In genomic region chr1:109089242-109090015, GRCh38 we compare ENCODE assay signal across 8 cellular contexts. TPM values are rescaled to one million over a fixed set of nuclear protein-coding genes. Genes with fewer than 3 reads are reported as not detected.
DNase-seq lines count a peak whose midpoint lies in the region; ATAC-seq and TF ChIP-seq lines count a peak whose summit lies in the region.

No MANE protein-coding gene starts in this region.

- DNase-seq in COR-L47 (lab: John Stamatoyannopoulos, UW) (peak; percentile 80), HK-2 (ENCODE audit: unreplicated experiment) (peak; percentile 67), PC-3 (peak; percentile 94), body of pancreas (peak; percentile 72 to 85 (median 82)), skeletal muscle cell (ENCODE audit: low read depth) (no peak)

- no peak overlapping the region for H3K27ac ChIP-seq in PC-3 (ENCODE audit: low read length)
- peak overlapping the region in 3 of 4 donors; percentile 91 to 95 (median 91) for H3K27ac ChIP-seq in body of pancreas

- H3K9me3 ChIP-seq in PC-3 (ENCODE audit: low read length), result no peaks in the 10 kb centered on the region
- no peaks in the 10 kb centered on the region for H3K9me3 ChIP-seq in body of pancreas
- no peaks in the 10 kb centered on the region for H3K9me3 ChIP-seq in iPS-15b (ENCODE audit: control insufficient read depth, insufficient read depth, low read length)

- TF ChIP-seq POLR2A in body of pancreas (IDR thresholded peaks at IDR 0.05), result peak in 1 of 3 donors; percentile 8

- H3K36me3 ChIP-seq in PC-3 (ENCODE audit: low read depth, low read length) (peaks cover 4% of the 10 kb centered on the region; the same call in 1 of the 2 replicates), body of pancreas (replicated peaks in 1 of 2; ENCODE audit: insufficient read depth in 1 of 2, low read depth in 2 of 2) (peaks cover 0 to 2% of the 10 kb centered on the region in 2 donors), iPS-15b (ENCODE audit: control insufficient read depth, insufficient read depth, low read length) (peaks cover 4% of the 10 kb centered on the region)

- H3K4me2 ChIP-seq in PC-3 (ENCODE audit: low read length), result peak overlapping the region; percentile 96

- POLR2A ChIA-PET in PC-3 (lab: Charles Lee; ENCODE audit: unreplicated experiment), result interaction anchor here (2.3 kb wide), 1 partner anchor 11 kb away, joined by 7 read pairs; no protein-coding TSS in a partner anchor

- H3K4me3 ChIP-seq in PC-3 (ENCODE audit: low read length), result peak overlapping the region; percentile 89
- H3K4me3 ChIP-seq in body of pancreas, result no peak overlapping the region
- H3K4me3 ChIP-seq in iPS-15b (ENCODE audit: low read depth, low read length), result peak overlapping the region; percentile 77
- H3K4me3 ChIP-seq in skeletal muscle cell (ENCODE audit: low read depth, low read length), result peak overlapping the region; percentile 78

- H3K9me2 ChIP-seq in PC-3 (replicated peaks; ENCODE audit: low read length), result no peaks in the 10 kb centered on the region

- intact Hi-C loops in PC-3 (cut with micrococcal nuclease) (loop anchor here (1.0 kb wide), 2 partner anchors 23 to 174 kb away; a partner anchor contains a TSS), body of pancreas (cut with DNase I) (no loop called here)

- CTCF ChIA-PET in PC-3 (lab: Charles Lee), result interaction anchor here (0.6 to 0.8 kb wide), 3 partner anchors 11 to 112 kb away, joined by 3 to 5 read pairs (median 4); a partner anchor contains a TSS

- H3K9ac ChIP-seq in PC-3 (ENCODE audit: low read length) (peak overlapping the region; percentile 90; the same call in 1 of the 2 replicates), iPS-15b (ENCODE audit: low read depth, low read length) (no peak overlapping the region)

- H3K27me3 ChIP-seq in PC-3 (ENCODE audit: low read length) (no peaks in the 10 kb centered on the region), body of pancreas (peaks cover 0 to 3% of the 10 kb centered on the region in 2 donors), iPS-15b (ENCODE audit: control insufficient read depth, insufficient read depth, low read length) (no peaks in the 10 kb centered on the region)

- TF ChIP-seq CTCF in PC-3 (conservative IDR thresholded peaks at IDR 0.05; ENCODE audit: low read depth, low read length) (peak; percentile 87), body of pancreas (IDR thresholded peaks at IDR 0.05) (peak; percentile 38 to 77 (median 61))

- ATAC-seq in PC-3, result peak; percentile 43
- ATAC-seq in body of pancreas, result peak; percentile 59
- no peak for ATAC-seq in GM18873 (IDR thresholded peaks at IDR 0.05; ENCODE audit: low FRiP score, unreplicated experiment)
- no peak for ATAC-seq in GM18907 (IDR thresholded peaks at IDR 0.05; ENCODE audit: unreplicated experiment)

- no peaks in the 10 kb centered on the region for H3F3A ChIP-seq in PC-3 (ENCODE audit: low read length, unreplicated experiment)

- peaks cover 39% of the 10 kb centered on the region for H3K79me2 ChIP-seq in PC-3 (ENCODE audit: low read length)

- H3K4me1 ChIP-seq in PC-3 (ENCODE audit: insufficient read depth, low read length), result peaks cover 17% of the 10 kb centered on the region
- peaks cover 30% of the 10 kb centered on the region for H3K4me1 ChIP-seq in body of pancreas
- H3K4me1 ChIP-seq in iPS-15b (ENCODE audit: control insufficient read depth, insufficient read depth, low read length), result peaks cover 5% of the 10 kb centered on the region

- H2AFZ ChIP-seq in PC-3 (ENCODE audit: low read length), result peak overlapping the region; percentile 99

- no TSS peak for BruUV-seq in PC-3 (replicated peaks; lab: Mats Ljungman, UMichigan)

- H4K20me1 ChIP-seq in PC-3 (ENCODE audit: low read length), result no peaks in the 10 kb centered on the region

- 55 to 60% methylated on average over 25 to 31 of the region's 31 CpGs for WGBS in body of pancreas, 2 donors

RNA-seq across cellular contexts. Expression of gene TMEM167B, which starts 1.1 kb away (rescaled TPM):
- total RNA-seq in PC-3 (2014; rRNA removed), result 21.0 and 27.7 TPM in 2 replicates
- 10 to 100 TPM in 1 of 2 donors, 1 to 10 TPM in 1; 5.3 to 12.7 TPM for total RNA-seq in body of pancreas

RNA-seq across cellular contexts. Expression of gene TAF13, which starts 13.6 kb away (rescaled TPM):
- total RNA-seq in PC-3 (2014; rRNA removed) (23.5 and 32.0 TPM in 2 replicates), body of pancreas (10 to 100 TPM in 1 of 2 donors, 1 to 10 TPM in 1; 5.9 to 18.4 TPM)

RNA-seq across cellular contexts. Expression of gene ELAPOR1, which starts 24.5 kb away (rescaled TPM):
- total RNA-seq in PC-3 (2014; rRNA removed) (0.35 and 0.80 TPM in 2 replicates), body of pancreas (100 to 1,000 TPM in 1 of 2 donors, 10 to 100 TPM in 1; 84.7 to 135 TPM)

RNA-seq across cellular contexts. Expression of gene WDR47, which starts 47.5 kb away (rescaled TPM):
- total RNA-seq in PC-3 (2014; rRNA removed), result 6.2 and 7.7 TPM in 2 replicates
- 1 to 10 TPM; 5.6 to 7.3 TPM for total RNA-seq in body of pancreas

Comparison
In these comparisons a context has a peak if more than half of its experiments do, and no peak if none do; other contexts are left out.
1. ATAC-seq: peak in PC-3 (single experiment) and body of pancreas (single experiment); none in GM18873 (single experiment) and GM18907 (single experiment).
2. H3K4me3 ChIP-seq: peak in PC-3 (single experiment), iPS-15b (single experiment) and skeletal muscle cell (single experiment); none in body of pancreas (0 of 2).
3. RNA of gene ELAPOR1, which starts 24.5 kb away (total RNA-seq): 84.7 to 135 TPM in body of pancreas; 0.35 to 0.80 TPM in PC-3; every median in the first group is over 10 times any median in the second.